ENCODE assay signal across 26 cellular contexts in genomic region chr2:101854877-101855276, GRCh38.
DNase-seq lines count a peak whose midpoint lies in the region; ATAC-seq, FAIRE-seq and TF ChIP-seq lines count a peak whose summit lies in the region.
"Had no signal": no experiment of that assay in that cellular context is flagged by ENCODE, and none has a peak within 500 bp of the region (broad histone marks: within the 10 kb centered on the region; RNA-seq: fewer than 3 reads in every experiment).

No MANE protein-coding gene starts in this region.

- POLR2A ChIA-PET in activated CD8-positive, alpha-beta T cell treated with anti-CD3 and anti-CD28 coated beads, Interleukin-2, amount 10 ng/mL, durations not matched to agents 7 days and 5 days (lab: Charles Lee), result no interaction called here
- POLR2A ChIA-PET in activated CD8-positive, alpha-beta T cell treated with anti-CD3 and anti-CD28 coated beads for 36 hours (lab: Charles Lee), result no interaction called here
- POLR2A ChIA-PET in CD4-positive, alpha-beta memory T cell (lab: Charles Lee; ENCODE audit: partially characterized antibody), result no interaction called here

- no peak overlapping the region for H3K4me3 ChIP-seq in small intestine (ENCODE audit: low read depth in 1 of 2, low read length in 2 of 2)
- H3K4me3 ChIP-seq in CD4-positive, alpha-beta memory T cell (ENCODE audit: low read length in 2 of 2), result no peak overlapping the region

- no peak for ATAC-seq in activated CD8-positive, alpha-beta T cell treated with anti-CD3 and anti-CD28 coated beads, Interleukin-2, amount 10 ng/mL, durations not matched to agents 7 days and 5 days
- ATAC-seq in activated CD8-positive, alpha-beta T cell treated with anti-CD3 and anti-CD28 coated beads for 36 hours, result no peak
- no peak for ATAC-seq in central memory CD8-positive, alpha-beta T cell (replicated peaks; ENCODE audit: extremely low read depth, poor library complexity, severe bottlenecking)
- peak; percentile 100 for ATAC-seq in left colon
- ATAC-seq in SK-N-SH treated with all-trans-retinoic acid at 6 μM for 48 hours, result no peak
- ATAC-seq: naive thymus-derived CD4-positive, alpha-beta T cell; sciatic nerve had no signal

- H3K9me3 ChIP-seq in small intestine (ENCODE audit: control insufficient read depth, low read depth), result no peaks in the 10 kb centered on the region
- no peaks in the 10 kb centered on the region for H3K9me3 ChIP-seq in CD4-positive, alpha-beta memory T cell (ENCODE audit: control insufficient read depth in 1 of 2, low read length in 2 of 2)

- intact Hi-C loops in activated CD8-positive, alpha-beta T cell treated with anti-CD3 and anti-CD28 coated beads for 36 hours (cut with micrococcal nuclease), result no loop called here
- intact Hi-C loops in left colon (cut with DNase I, micrococcal nuclease), result no loop called here
- intact Hi-C loops in CD4-positive, alpha-beta memory T cell (cut with micrococcal nuclease), result no loop called here

- H3K27me3 Mint-ChIP-seq in activated CD8-positive, alpha-beta T cell treated with anti-CD3 and anti-CD28 coated beads, Interleukin-2, amount 10 ng/mL, durations not matched to agents 7 days and 5 days (ENCODE audit: low read depth), result no peaks in the 10 kb centered on the region
- no peaks in the 10 kb centered on the region for H3K27me3 Mint-ChIP-seq in activated CD8-positive, alpha-beta T cell treated with anti-CD3 and anti-CD28 coated beads for 36 hours
- no peaks in the 10 kb centered on the region for H3K27me3 Mint-ChIP-seq in central memory CD8-positive, alpha-beta T cell
- no peaks in the 10 kb centered on the region for H3K27me3 Mint-ChIP-seq in CD4-positive, alpha-beta memory T cell
- H3K27me3 Mint-ChIP-seq: naive thymus-derived CD4-positive, alpha-beta T cell; type B pancreatic cell had no signal

- H3K27ac Mint-ChIP-seq in activated CD8-positive, alpha-beta T cell treated with anti-CD3 and anti-CD28 coated beads, Interleukin-2, amount 10 ng/mL, durations not matched to agents 7 days and 5 days, result peak overlapping the region; percentile 39
- no peak overlapping the region for H3K27ac Mint-ChIP-seq in activated CD8-positive, alpha-beta T cell treated with anti-CD3 and anti-CD28 coated beads for 36 hours
- peak overlapping the region; percentile 52 for H3K27ac Mint-ChIP-seq in central memory CD8-positive, alpha-beta T cell (ENCODE audit: low read depth)
- peak overlapping the region in 3 of 7 donors; percentile 28 to 56 (median 43) for H3K27ac Mint-ChIP-seq in CD4-positive, alpha-beta memory T cell
- H3K27ac Mint-ChIP-seq: type B pancreatic cell had no signal

- peaks cover 6% of the 10 kb centered on the region for H3K4me1 Mint-ChIP-seq in activated CD8-positive, alpha-beta T cell treated with anti-CD3 and anti-CD28 coated beads, Interleukin-2, amount 10 ng/mL, durations not matched to agents 7 days and 5 days (ENCODE audit: low read depth)
- H3K4me1 Mint-ChIP-seq in activated CD8-positive, alpha-beta T cell treated with anti-CD3 and anti-CD28 coated beads for 36 hours (ENCODE audit: low read depth), result no peaks in the 10 kb centered on the region
- H3K4me1 Mint-ChIP-seq in central memory CD8-positive, alpha-beta T cell, result peaks cover 21% of the 10 kb centered on the region
- H3K4me1 Mint-ChIP-seq in CD4-positive, alpha-beta memory T cell, result peaks cover 6 to 29% (median 14%) of the 10 kb centered on the region in 4 donors

- H3K4me3 Mint-ChIP-seq in activated CD8-positive, alpha-beta T cell treated with anti-CD3 and anti-CD28 coated beads, Interleukin-2, amount 10 ng/mL, durations not matched to agents 7 days and 5 days, result no peak overlapping the region
- H3K4me3 Mint-ChIP-seq in activated CD8-positive, alpha-beta T cell treated with anti-CD3 and anti-CD28 coated beads for 36 hours, result no peak overlapping the region
- no peak overlapping the region for H3K4me3 Mint-ChIP-seq in central memory CD8-positive, alpha-beta T cell
- H3K4me3 Mint-ChIP-seq in CD4-positive, alpha-beta memory T cell, result no peak overlapping the region
- H3K4me3 Mint-ChIP-seq: naive thymus-derived CD4-positive, alpha-beta T cell; type B pancreatic cell had no signal

- no peaks in the 10 kb centered on the region for H3K4me1 ChIP-seq in small intestine (ENCODE audit: control insufficient read depth in 2 of 2, insufficient read depth in 1 of 2, low read depth in 1 of 2, low read length in 1 of 2)
- H3K4me1 ChIP-seq in CD4-positive, alpha-beta memory T cell (ENCODE audit: insufficient read depth, low read length), result no peaks in the 10 kb centered on the region

- no peak for FAIRE-seq in small intestine (lab: Jason Lieb, UNC)
- FAIRE-seq: GM18507, H1 had no signal

- no peaks in the 10 kb centered on the region for H3K9me3 Mint-ChIP-seq in activated CD8-positive, alpha-beta T cell treated with anti-CD3 and anti-CD28 coated beads, Interleukin-2, amount 10 ng/mL, durations not matched to agents 7 days and 5 days (ENCODE audit: insufficient read depth)
- no peaks in the 10 kb centered on the region for H3K9me3 Mint-ChIP-seq in activated CD8-positive, alpha-beta T cell treated with anti-CD3 and anti-CD28 coated beads for 36 hours
- no peaks in the 10 kb centered on the region for H3K9me3 Mint-ChIP-seq in central memory CD8-positive, alpha-beta T cell
- H3K9me3 Mint-ChIP-seq in CD4-positive, alpha-beta memory T cell, result no peaks in the 10 kb centered on the region
- H3K9me3 Mint-ChIP-seq: naive thymus-derived CD4-positive, alpha-beta T cell; type B pancreatic cell had no signal

- 29 to 60% (median 42%) methylated on average over 4 of the region's 4 CpGs for WGBS in small intestine, 3 donors

- H3K27ac ChIP-seq in small intestine (ENCODE audit: low read depth in 1 of 2, low read length in 1 of 2), result peak overlapping the region in 1 of 2 donors; percentile 8
- no peak overlapping the region for H3K27ac ChIP-seq in CD4-positive, alpha-beta memory T cell (ENCODE audit: low read depth, low read length)
- H3K27ac ChIP-seq: 22Rv1 had no signal

- H3K27me3 ChIP-seq in small intestine (ENCODE audit: control insufficient read depth in 2 of 2, insufficient read depth in 2 of 2, low read length in 2 of 2), result no peaks in the 10 kb centered on the region
- H3K27me3 ChIP-seq in CD4-positive, alpha-beta memory T cell (ENCODE audit: insufficient read depth, low read length), result no peaks in the 10 kb centered on the region

- peaks cover 2 to 3% of the 10 kb centered on the region in 2 donors for H3K36me3 ChIP-seq in small intestine (ENCODE audit: control insufficient read depth in 2 of 2, insufficient read depth in 2 of 2, low read length in 2 of 2)
- H3K36me3 ChIP-seq in CD4-positive, alpha-beta memory T cell (ENCODE audit: insufficient read depth, low read length), result peaks cover 36% of the 10 kb centered on the region

- peaks cover 44% of the 10 kb centered on the region for H3K36me3 Mint-ChIP-seq in activated CD8-positive, alpha-beta T cell treated with anti-CD3 and anti-CD28 coated beads, Interleukin-2, amount 10 ng/mL, durations not matched to agents 7 days and 5 days (ENCODE audit: low read depth)
- H3K36me3 Mint-ChIP-seq in activated CD8-positive, alpha-beta T cell treated with anti-CD3 and anti-CD28 coated beads for 36 hours (ENCODE audit: low read depth), result peaks cover 4% of the 10 kb centered on the region
- H3K36me3 Mint-ChIP-seq in central memory CD8-positive, alpha-beta T cell (ENCODE audit: insufficient read depth), result peaks cover 42% of the 10 kb centered on the region
- H3K36me3 Mint-ChIP-seq in CD4-positive, alpha-beta memory T cell, result peaks cover 57 to 82% of the 10 kb centered on the region in 2 donors

- DNase-seq in activated CD8-positive, alpha-beta T cell treated with anti-CD3 and anti-CD28 coated beads, Interleukin-2, amount 10 ng/mL, durations not matched to agents 7 days and 5 days, result no peak
- no peak for DNase-seq in activated CD8-positive, alpha-beta T cell treated with anti-CD3 and anti-CD28 coated beads for 36 hours
- DNase-seq in central memory CD8-positive, alpha-beta T cell (ENCODE audit: low spot score in 2 of 2), result no peak
- DNase-seq in left colon (peak; percentile 41 to 69), small intestine (peak; percentile 97), NAMALWA (ENCODE audit: low spot score) (no peak)
- no peak for DNase-seq in CD4-positive, alpha-beta memory T cell
- DNase-seq: activated CD4-positive, alpha-beta T cell treated with anti-CD3 and anti-CD28 coated beads, Interleukin-2, amount 50 U/mL, for 4 hours; activated CD4-positive, CD25-positive, alpha-beta regulatory T cell; activated CD8-positive, alpha-beta memory T cell treated with anti-CD3 and anti-CD28 coated beads, Interleukin-2, amount 50 U/mL, for 48 hours; activated effector memory CD4-positive, alpha-beta T cell treated with Interleukin-2 at 50 U/mL for 16 hours; DMS79; effector CD4-positive, alpha-beta T cell; foreskin melanocyte; islet precursor cell; KG1; mesendoderm; naive thymus-derived CD4-positive, alpha-beta T cell; NCI-H1436; SW 1271 had no signal

- CTCF ChIA-PET in activated CD8-positive, alpha-beta T cell treated with anti-CD3 and anti-CD28 coated beads, Interleukin-2, amount 10 ng/mL, durations not matched to agents 7 days and 5 days (lab: Charles Lee), result interaction anchor here (1.2 kb wide), 1 partner anchor 29 kb away, joined by 3 read pairs; no protein-coding TSS in a partner anchor
- CTCF ChIA-PET in activated CD8-positive, alpha-beta T cell treated with anti-CD3 and anti-CD28 coated beads for 36 hours (lab: Charles Lee), result interaction anchor here (1.2 to 1.6 kb wide), 3 partner anchors 8 to 29 kb away, joined by 3 to 4 read pairs (median 3); no protein-coding TSS in a partner anchor
- CTCF ChIA-PET in CD4-positive, alpha-beta memory T cell (lab: Charles Lee; ENCODE audit: partially characterized antibody), result interaction anchor here (1.2 to 1.6 kb wide), 2 partner anchors 10 to 436 kb away, joined by 5 to 6 read pairs; no protein-coding TSS in a partner anchor

- no peak for TF ChIP-seq CTCF in activated CD8-positive, alpha-beta T cell treated with anti-CD3 and anti-CD28 coated beads for 36 hours (IDR thresholded peaks at IDR 0.05)

TF ChIP-seq in SK-N-SH treated with all-trans-retinoic acid at 6 μM for 48 hours, 23 proteins besides CTCF, POLR2A, EP300 and RAD21 (continues in another document):
- TF ChIP-seq ZC3H10 (CRISPR knock-in tag; IDR thresholded peaks at IDR 0.05) (no peak), SNAI2 (CRISPR knock-in tag; IDR thresholded peaks at IDR 0.05) (no peak), PATZ1 (CRISPR knock-in tag; IDR thresholded peaks at IDR 0.05; ENCODE audit: borderline replicate concordance) (no peak)

Comparison
In these comparisons a context has a peak if more than half of its experiments do, and no peak if none do; other contexts are left out.
1. DNase-seq: peak in left colon (2 of 2) and small intestine (single experiment); none in activated CD8-positive, alpha-beta T cell treated with anti-CD3 and anti-CD28 coated beads, Interleukin-2, amount 10 ng/mL, durations not matched to agents 7 days and 5 days (single experiment), activated CD8-positive, alpha-beta T cell treated with anti-CD3 and anti-CD28 coated beads for 36 hours (single experiment), central memory CD8-positive, alpha-beta T cell (0 of 2), CD4-positive, alpha-beta memory T cell (0 of 5) and NAMALWA (single experiment).